Comparison of ENCODE assay signal across 1 cellular context in genomic region chr3:167750273-167750971, GRCh38.
A peak's percentile ranks its signal among the peaks of the same experiment; 100 is the strongest.
TF ChIP-seq lines count a peak whose summit lies in the region.

No MANE protein-coding gene starts in this region.

TF ChIP-seq in K562, 482 proteins besides CTCF, POLR2A, EP300 and RAD21:
- TF ChIP-seq NCOA1 (IDR thresholded peaks at IDR 0.05; ENCODE audit: low read depth) (no peak), TFE3 (CRISPR knock-in tag; IDR thresholded peaks at IDR 0.05) (no peak), PBX2 (CRISPR knock-in tag; IDR thresholded peaks at IDR 0.05; ENCODE audit: low read depth) (no peak), PBX2 (tag; conservative IDR thresholded peaks at IDR 0.05; ENCODE audit: low read depth) (peak; percentile 65), GABPA (tag; conservative IDR thresholded peaks at IDR 0.05; ENCODE audit: low read depth) (no peak), MEF2D (tag; conservative IDR thresholded peaks at IDR 0.05; ENCODE audit: low read depth) (peak; percentile 89)
